19 cellular contexts compared by ENCODE assay signal in genomic region chr2:53028746-53029423, GRCh38.
"Had no signal": no experiment of that assay in that cellular context is flagged by ENCODE, and none has a peak within 500 bp of the region (broad histone marks: within the 10 kb centered on the region; RNA-seq: fewer than 3 reads in every experiment).

No MANE protein-coding gene starts in this region.

- H3K4me3 ChIP-seq: adrenal gland, gastroesophageal sphincter, hepatocyte, prostate gland, suprapubic skin had no signal

- H3K27me3 Mint-ChIP-seq: activated CD4-positive, alpha-beta T cell treated with anti-CD3 and anti-CD28 coated beads, Interleukin-2, amount 10 ng/mL, durations not matched to agents 7 days and 5 days; naive thymus-derived CD4-positive, alpha-beta T cell had no signal

- H3K9me3 ChIP-seq: adrenal gland, gastroesophageal sphincter, prostate gland, suprapubic skin had no signal

- H3K4me1 ChIP-seq: adrenal gland, gastroesophageal sphincter, prostate gland, suprapubic skin had no signal

- H3K9me3 Mint-ChIP-seq: activated CD4-positive, alpha-beta T cell treated with anti-CD3 and anti-CD28 coated beads, Interleukin-2, amount 10 ng/mL, durations not matched to agents 7 days and 5 days; T-helper 1 cell treated with Interleukin-12 subunit alpha and Interleukin-12 subunit beta and Interleukin-4 antibody, amounts not matched to agents 30 μg/mL and 1 μg/mL, for 36 hours had no signal

- H3K4me2 ChIP-seq: hepatocyte had no signal

- DNase-seq: activated CD4-positive, alpha-beta T cell treated with anti-CD3 and anti-CD28 coated beads, Interleukin-2, amount 10 ng/mL, durations not matched to agents 7 days and 5 days; activated CD4-positive, CD25-positive, alpha-beta regulatory T cell; activated naive CD4-positive, alpha-beta T cell treated with anti-CD3 and anti-CD28 coated beads, Interleukin-2, amount 50 U/mL, for 16 hours; adrenal gland; caudate nucleus; cortex of kidney; effector CD8-positive, alpha-beta T cell; kidney; left ventricle myocardium superior; naive thymus-derived CD4-positive, alpha-beta T cell; stimulated activated CD4-positive, alpha-beta T cell treated with anti-CD3 and anti-CD28 coated beads, Interleukin-2, amount 100 ng/mL, for 24 hours; stimulated activated naive CD4-positive, alpha-beta T cell treated with Interleukin-2 at 50 U/mL for 16 hours had no signal

- H3K4me3 Mint-ChIP-seq: activated CD4-positive, alpha-beta T cell treated with anti-CD3 and anti-CD28 coated beads, Interleukin-2, amount 10 ng/mL, durations not matched to agents 7 days and 5 days; naive thymus-derived CD4-positive, alpha-beta T cell; T-helper 1 cell treated with Interleukin-12 subunit alpha and Interleukin-12 subunit beta and Interleukin-4 antibody, amounts not matched to agents 30 μg/mL and 1 μg/mL, for 36 hours had no signal

- H3K27ac Mint-ChIP-seq: activated CD4-positive, alpha-beta T cell treated with anti-CD3 and anti-CD28 coated beads, Interleukin-2, amount 10 ng/mL, durations not matched to agents 7 days and 5 days; naive thymus-derived CD4-positive, alpha-beta T cell; T-helper 1 cell treated with Interleukin-12 subunit alpha and Interleukin-12 subunit beta and Interleukin-4 antibody, amounts not matched to agents 30 μg/mL and 1 μg/mL, for 36 hours had no signal

- H3K27ac ChIP-seq: adrenal gland, epithelial cell of prostate, gastroesophageal sphincter, hepatocyte, prostate gland, suprapubic skin had no signal

- H3K4me1 Mint-ChIP-seq: activated CD4-positive, alpha-beta T cell treated with anti-CD3 and anti-CD28 coated beads, Interleukin-2, amount 10 ng/mL, durations not matched to agents 7 days and 5 days; naive thymus-derived CD4-positive, alpha-beta T cell had no signal

- FAIRE-seq: kidney, urothelium cell line had no signal

- H3K36me3 Mint-ChIP-seq: naive thymus-derived CD4-positive, alpha-beta T cell had no signal

- ATAC-seq: gastroesophageal sphincter; naive thymus-derived CD4-positive, alpha-beta T cell had no signal
